ENCODE assay signal across 37 cellular contexts in genomic region chr16:30025574-30025973, GRCh38. TPM values are rescaled to one million over a fixed set of nuclear protein-coding genes. Genes with fewer than 3 reads are reported as not detected.
"Had no signal": no experiment of that assay in that cellular context is flagged by ENCODE, and none has a peak within 500 bp of the region (broad histone marks: within the 10 kb centered on the region; RNA-seq: fewer than 3 reads in every experiment).

No MANE protein-coding gene starts in this region.

- H3K4me3 ChIP-seq: adrenal gland, body of pancreas, breast epithelium had no signal

- H3K27ac Mint-ChIP-seq: activated B cell treated with CpG ODN at 0.5 μM for 24 hours; activated CD4-positive, alpha-beta memory T cell treated with anti-CD3 and anti-CD28 coated beads for 36 hours; activated CD4-positive, alpha-beta T cell treated with anti-CD3 and anti-CD28 coated beads, Interleukin-2, amount 10 ng/mL, durations not matched to agents 24 days and 14 days; activated CD8-positive, alpha-beta T cell treated with anti-CD3 and anti-CD28 coated beads for 36 hours; activated naive CD4-positive, alpha-beta T cell treated with anti-CD3 and anti-CD28 coated beads, Interleukin-2, amount 10 ng/mL, durations not matched to agents 7 days and 5 days; activated naive CD4-positive, alpha-beta T cell treated with anti-CD3 and anti-CD28 coated beads, Interleukin-2, amount 50 U/mL, for 24 hours; activated naive CD8-positive, alpha-beta T cell; activated T-helper 2 cell treated with anti-CD3 and anti-CD28 coated beads, Interferon-gamma antibody, Interleukin-2, Interleukin-4, amounts not matched to agents 10 μg/mL and 5 μg/mL and 100 μg/mL, durations not matched to agents 14 hours and 24 hours and 36 hours; T-helper 1 cell treated with Interleukin-12 subunit alpha and Interleukin-12 subunit beta and Interleukin-4 antibody, amounts not matched to agents 30 μg/mL and 1 μg/mL, for 36 hours; T-helper 2 cell treated with Interferon-gamma antibody and Interleukin-4, amounts not matched to agents 5 μg/mL and 100 μg/mL, for 36 hours had no signal

- ATAC-seq: activated CD8-positive, alpha-beta T cell treated with anti-CD3 and anti-CD28 coated beads for 36 hours; body of pancreas had no signal

- H3K9me3 Mint-ChIP-seq: activated B cell treated with CpG ODN at 0.5 μM for 24 hours; activated CD4-positive, alpha-beta memory T cell treated with anti-CD3 and anti-CD28 coated beads for 36 hours; activated CD4-positive, alpha-beta T cell treated with anti-CD3 and anti-CD28 coated beads, Interleukin-2, amount 10 ng/mL, durations not matched to agents 24 days and 14 days; activated CD8-positive, alpha-beta T cell treated with anti-CD3 and anti-CD28 coated beads for 36 hours; activated naive CD4-positive, alpha-beta T cell treated with anti-CD3 and anti-CD28 coated beads, Interleukin-2, amount 10 ng/mL, durations not matched to agents 7 days and 5 days; activated naive CD4-positive, alpha-beta T cell treated with anti-CD3 and anti-CD28 coated beads, Interleukin-2, amount 50 U/mL, for 24 hours; activated T-helper 2 cell treated with anti-CD3 and anti-CD28 coated beads, Interferon-gamma antibody, Interleukin-2, Interleukin-4, amounts not matched to agents 10 μg/mL and 5 μg/mL and 100 μg/mL, durations not matched to agents 14 hours and 24 hours and 36 hours; central memory CD8-positive, alpha-beta T cell; T-helper 1 cell treated with Interleukin-12 subunit alpha and Interleukin-12 subunit beta and Interleukin-4 antibody, amounts not matched to agents 30 μg/mL and 1 μg/mL, for 36 hours; T-helper 2 cell treated with Interferon-gamma antibody and Interleukin-4, amounts not matched to agents 5 μg/mL and 100 μg/mL, for 36 hours had no signal

- H3K9me3 ChIP-seq: adrenal gland, body of pancreas, breast epithelium had no signal

- H3K4me3 Mint-ChIP-seq: activated B cell treated with CpG ODN at 0.5 μM for 24 hours; activated CD4-positive, alpha-beta memory T cell treated with anti-CD3 and anti-CD28 coated beads for 36 hours; activated CD4-positive, alpha-beta T cell treated with anti-CD3 and anti-CD28 coated beads, Interleukin-2, amount 10 ng/mL, durations not matched to agents 24 days and 14 days; activated CD8-positive, alpha-beta T cell treated with anti-CD3 and anti-CD28 coated beads for 36 hours; activated naive CD4-positive, alpha-beta T cell treated with anti-CD3 and anti-CD28 coated beads, Interleukin-2, amount 10 ng/mL, durations not matched to agents 7 days and 5 days; activated naive CD4-positive, alpha-beta T cell treated with anti-CD3 and anti-CD28 coated beads, Interleukin-2, amount 50 U/mL, for 24 hours; activated naive CD8-positive, alpha-beta T cell; central memory CD8-positive, alpha-beta T cell; T-helper 1 cell treated with Interleukin-12 subunit alpha and Interleukin-12 subunit beta and Interleukin-4 antibody, amounts not matched to agents 30 μg/mL and 1 μg/mL, for 36 hours; T-helper 2 cell treated with Interferon-gamma antibody and Interleukin-4, amounts not matched to agents 5 μg/mL and 100 μg/mL, for 36 hours had no signal

- H3K36me3 Mint-ChIP-seq: activated CD4-positive, alpha-beta memory T cell treated with anti-CD3 and anti-CD28 coated beads for 36 hours; activated naive CD4-positive, alpha-beta T cell treated with anti-CD3 and anti-CD28 coated beads, Interleukin-2, amount 10 ng/mL, durations not matched to agents 7 days and 5 days; activated naive CD4-positive, alpha-beta T cell treated with anti-CD3 and anti-CD28 coated beads, Interleukin-2, amount 50 U/mL, for 24 hours; activated naive CD8-positive, alpha-beta T cell had no signal

- FAIRE-seq: astrocyte, TTC549 had no signal

- H3K27me3 ChIP-seq: adrenal gland had no signal

- H3K27ac ChIP-seq: adrenal gland, body of pancreas, brain microvascular endothelial cell, breast epithelium, VCaP had no signal

- H3K4me1 ChIP-seq: adrenal gland, breast epithelium had no signal

- H3K36me3 ChIP-seq: adrenal gland, brain microvascular endothelial cell, breast epithelium had no signal

- DNase-seq: activated B cell treated with CpG ODN at 0.5 μM for 24 hours; activated CD4-positive, alpha-beta memory T cell treated with anti-CD3 and anti-CD28 coated beads for 36 hours; activated CD4-positive, alpha-beta T cell treated with anti-CD3 and anti-CD28 coated beads for 4 hours; activated CD4-positive, alpha-beta T cell treated with anti-CD3 and anti-CD28 coated beads, Interleukin-2, amount 10 ng/mL, durations not matched to agents 24 days and 14 days; activated CD4-positive, alpha-beta T cell treated with anti-CD3 and anti-CD28 coated beads, Interleukin-2, amount 50 U/mL, for 1 hour; activated CD4-positive, alpha-beta T cell treated with anti-CD3 and anti-CD28 coated beads, Interleukin-2, amount 50 U/mL, for 4 hours; activated CD4-positive, CD25-positive, alpha-beta regulatory T cell treated with anti-CD3 and anti-CD28 coated beads, Interleukin-2, amount 50 U/mL, for 72 hours; activated CD8-positive, alpha-beta memory T cell treated with anti-CD3 and anti-CD28 coated beads, Interleukin-2, amount 50 U/mL, for 4 hours; activated CD8-positive, alpha-beta T cell treated with anti-CD3 and anti-CD28 coated beads for 36 hours; activated effector memory CD4-positive, alpha-beta T cell treated with Interleukin-2 at 50 U/mL for 16 hours; activated gamma-delta T cell; activated naive CD4-positive, alpha-beta T cell treated with anti-CD3 and anti-CD28 coated beads, Interleukin-2, amount 10 ng/mL, durations not matched to agents 7 days and 5 days; activated naive CD4-positive, alpha-beta T cell treated with Interleukin-2 at 50 U/mL for 16 hours; activated T-cell treated with anti-CD3 and anti-CD28 coated beads for 4 hours; activated T-cell treated with anti-CD3 and anti-CD28 coated beads, Interleukin-2, amount 50 U/mL, for 1 hour; activated T-cell treated with anti-CD3 and anti-CD28 coated beads, Interleukin-2, amount 50 U/mL, for 48 hours; adrenal gland; amniotic stem cell; aorta; body of pancreas; brain microvascular endothelial cell; cerebellar nuclear complex; T-helper 1 cell; T-helper 2 cell; T-helper 9 cell had no signal

RNA-seq across cellular contexts. Expression of gene C16orf92, which starts 2.6 kb away (rescaled TPM):
- total RNA-seq: activated B cell treated with CpG ODN at 0.5 μM for 24 hours; activated CD4-positive, alpha-beta memory T cell treated with anti-CD3 and anti-CD28 coated beads for 36 hours; activated CD4-positive, alpha-beta T cell treated with anti-CD3 and anti-CD28 coated beads, Interleukin-2, amount 10 ng/mL, durations not matched to agents 24 days and 14 days; activated CD8-positive, alpha-beta memory T cell treated with anti-CD3 and anti-CD28 coated beads for 36 hours; activated CD8-positive, alpha-beta T cell treated with anti-CD3 and anti-CD28 coated beads for 36 hours; activated T-helper 2 cell treated with anti-CD3 and anti-CD28 coated beads, Interferon-gamma antibody, Interleukin-2, Interleukin-4, amounts not matched to agents 10 μg/mL and 5 μg/mL and 100 μg/mL, durations not matched to agents 14 hours and 24 hours and 36 hours; adrenal gland; aorta; astrocyte; body of pancreas; breast epithelium; cardiac septum had no signal
- polyA plus RNA-seq: adrenal gland, aorta had no signal

RNA-seq across cellular contexts. Expression of gene TLCD3B, which starts 5.5 kb away (rescaled TPM):
- total RNA-seq: activated B cell treated with CpG ODN at 0.5 μM for 24 hours, aorta, body of pancreas, cardiac septum had no signal
- polyA plus RNA-seq: aorta had no signal

RNA-seq across cellular contexts. Expression of gene DOC2A, which starts 14.7 kb away (rescaled TPM):
- total RNA-seq: activated B cell treated with CpG ODN at 0.5 μM for 24 hours had no signal
